ENCODE assay signal across 19 cellular contexts in the genomic region with DNA sequence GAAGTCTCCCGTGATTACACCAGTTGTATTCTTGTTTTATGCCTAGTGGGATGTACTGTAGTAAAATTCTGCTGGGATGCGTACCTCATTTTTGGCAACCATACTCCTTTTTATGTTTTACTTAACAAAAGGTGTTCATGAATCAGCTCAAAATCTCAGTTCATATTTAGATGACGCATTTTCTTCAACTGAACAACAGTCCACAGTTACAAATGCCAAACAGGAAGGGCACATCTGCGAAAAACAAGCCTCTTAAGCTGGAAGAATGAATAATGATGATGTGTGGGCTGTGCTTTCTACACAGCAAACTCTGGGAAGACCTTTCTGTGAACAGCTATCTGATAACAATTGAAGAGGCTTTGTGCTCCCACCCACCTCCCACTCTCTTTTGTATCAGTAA.
DNase-seq lines count a peak whose midpoint lies in the region; ATAC-seq, FAIRE-seq and TF ChIP-seq lines count a peak whose summit lies in the region.
"Had no signal": no experiment of that assay in that cellular context is flagged by ENCODE, and none has a peak within 500 bp of the region (broad histone marks: within the 10 kb centered on the region; RNA-seq: fewer than 3 reads in every experiment).

No MANE protein-coding gene starts in this region.

- in situ Hi-C loops in SK-MEL-5 (cut with HindIII; ENCODE audit: low pct_unique_long_range_greater_than_20kb, low sequenced_read_pairs), result no loop called here

- CTCF ChIA-PET in activated CD8-positive, alpha-beta T cell treated with anti-CD3 and anti-CD28 coated beads for 36 hours (lab: Charles Lee), result interaction anchor here (0.8 kb wide), 1 partner anchor 19 kb away, joined by 4 read pairs; no protein-coding TSS in a partner anchor
- CTCF ChIA-PET in T-cell (lab: Charles Lee), result interaction anchor here in 1 of 2 donors (1.2 kb wide), 1 partner anchor 18 kb away, joined by 4 read pairs; no protein-coding TSS in a partner anchor

- H3F3A ChIP-seq in neural progenitor cell (ENCODE audit: low read depth), result peaks cover 4% of the 10 kb centered on the region

- no peak for DNase-seq in H54 (ENCODE audit: insufficient read length, low spot score)
- DNase-seq in SK-MEL-5 (ENCODE audit: low read depth, low spot score), result peak; percentile 65
- DNase-seq in neural progenitor cell (ENCODE audit: low spot score), result peak; percentile 39
- no peak for DNase-seq in activated CD8-positive, alpha-beta T cell treated with anti-CD3 and anti-CD28 coated beads for 36 hours
- no peak for DNase-seq in NCI-H187 treated with DMSO at 0.1 percent for 48 hours (lab: John Stamatoyannopoulos, UW)
- no peak for DNase-seq in T-cell
- DNase-seq: activated CD4-positive, alpha-beta T cell treated with anti-CD3 and anti-CD28 coated beads, Interleukin-2, amount 50 U/mL, for 48 hours; activated T-cell treated with anti-CD3 and anti-CD28 coated beads, Interleukin-2, amount 50 U/mL, for 48 hours; adrenal gland; effector memory CD8-positive, alpha-beta T cell; NCI-H1092; NCI-H2107; NCI-H748 treated with DMSO at 0.1 percent for 48 hours; stimulated activated naive B cell treated with anti-CD40 and anti-IgM and Interleukin-4, amounts not matched to agents 10 μg/mL and 1 μg/mL and 100 μg/mL, for 72 hours; tibial artery had no signal

- FAIRE-seq in H54 (lab: Jason Lieb, UNC), result peak; percentile 52

- H3K27ac Mint-ChIP-seq in neural progenitor cell (no peak overlapping the region), T-cell (no peak overlapping the region)
- no peak overlapping the region for H3K27ac Mint-ChIP-seq in activated CD8-positive, alpha-beta T cell treated with anti-CD3 and anti-CD28 coated beads for 36 hours
- H3K27ac Mint-ChIP-seq: effector memory CD8-positive, alpha-beta T cell; stimulated activated naive B cell treated with anti-CD40 and anti-IgM and Interleukin-4, amounts not matched to agents 10 μg/mL and 1 μg/mL and 100 μg/mL, for 72 hours had no signal

- intact Hi-C loops in activated CD8-positive, alpha-beta T cell treated with anti-CD3 and anti-CD28 coated beads for 36 hours (cut with micrococcal nuclease), result no loop called here

- peak overlapping the region; percentile 62 for H3K4me2 ChIP-seq in neural progenitor cell

- H3K27ac ChIP-seq in neural progenitor cell, result no peak overlapping the region
- H3K27ac ChIP-seq: adrenal gland, gastroesophageal sphincter, tibial artery had no signal

- no peaks in the 10 kb centered on the region for H3K36me3 ChIP-seq in endocrine pancreas (ENCODE audit: control insufficient read depth, insufficient read depth, low read length)
- H3K36me3 ChIP-seq in neural progenitor cell, result no peaks in the 10 kb centered on the region
- H3K36me3 ChIP-seq: adrenal gland, gastroesophageal sphincter, tibial artery had no signal

- H3K9ac ChIP-seq in endocrine pancreas (ENCODE audit: control insufficient read depth, insufficient read depth, low read length) (no peak overlapping the region), neural progenitor cell (no peak overlapping the region)

- H3K9me3 ChIP-seq in endocrine pancreas (ENCODE audit: control insufficient read depth, low read length) (no peaks in the 10 kb centered on the region), neural progenitor cell (ENCODE audit: low read depth) (no peaks in the 10 kb centered on the region)
- H3K9me3 ChIP-seq: adrenal gland, gastroesophageal sphincter, tibial artery had no signal

- H3K79me2 ChIP-seq in neural progenitor cell (ENCODE audit: low read depth), result no peaks in the 10 kb centered on the region

- H3K4me3 ChIP-seq in endocrine pancreas (ENCODE audit: control insufficient read depth, insufficient read depth, low read length) (peak overlapping the region; percentile 10), neural progenitor cell (no peak overlapping the region)
- H3K4me3 ChIP-seq: adrenal gland, gastroesophageal sphincter, tibial artery had no signal

- H3K4me1 Mint-ChIP-seq in neural progenitor cell (peaks cover 14% of the 10 kb centered on the region), T-cell (peaks cover 4 to 7% (median 5%) of the 10 kb centered on the region in 3 donors)
- H3K4me1 Mint-ChIP-seq in activated CD8-positive, alpha-beta T cell treated with anti-CD3 and anti-CD28 coated beads for 36 hours (ENCODE audit: low read depth), result peaks cover 9% of the 10 kb centered on the region

- POLR2A ChIA-PET in activated CD8-positive, alpha-beta T cell treated with anti-CD3 and anti-CD28 coated beads for 36 hours (lab: Charles Lee), result no interaction called here
- POLR2A ChIA-PET in T-cell (lab: Charles Lee), result no interaction called here

- H3K4me3 Mint-ChIP-seq in neural progenitor cell (no peak overlapping the region), T-cell (no peak overlapping the region)
- H3K4me3 Mint-ChIP-seq in activated CD8-positive, alpha-beta T cell treated with anti-CD3 and anti-CD28 coated beads for 36 hours, result no peak overlapping the region
- H3K4me3 Mint-ChIP-seq: effector memory CD8-positive, alpha-beta T cell; stimulated activated naive B cell treated with anti-CD40 and anti-IgM and Interleukin-4, amounts not matched to agents 10 μg/mL and 1 μg/mL and 100 μg/mL, for 72 hours had no signal

- H3K4me1 ChIP-seq in endocrine pancreas (ENCODE audit: control insufficient read depth, insufficient read depth, low read length) (no peaks in the 10 kb centered on the region), neural progenitor cell (peaks cover 13% of the 10 kb centered on the region)
- H3K4me1 ChIP-seq: adrenal gland, gastroesophageal sphincter, tibial artery had no signal

- H3K27me3 ChIP-seq in endocrine pancreas (ENCODE audit: control insufficient read depth, insufficient read depth, low read length) (no peaks in the 10 kb centered on the region), neural progenitor cell (no peaks in the 10 kb centered on the region)

- peak overlapping the region; percentile 23 for H2AFZ ChIP-seq in neural progenitor cell (replicated peaks)

- H3K27me3 Mint-ChIP-seq in neural progenitor cell (ENCODE audit: insufficient read depth, low read depth) (peaks cover 3% of the 10 kb centered on the region), T-cell (peaks cover 45 to 47% of the 10 kb centered on the region in 2 donors)
- peaks cover 47% of the 10 kb centered on the region for H3K27me3 Mint-ChIP-seq in activated CD8-positive, alpha-beta T cell treated with anti-CD3 and anti-CD28 coated beads for 36 hours

- TF ChIP-seq POLR2A in H54 (IDR thresholded peaks at IDR 0.05; ENCODE audit: low read depth, low read length), result no peak

- H3K36me3 Mint-ChIP-seq in neural progenitor cell, result no peaks in the 10 kb centered on the region
- no peaks in the 10 kb centered on the region for H3K36me3 Mint-ChIP-seq in activated CD8-positive, alpha-beta T cell treated with anti-CD3 and anti-CD28 coated beads for 36 hours (ENCODE audit: low read depth)
- H3K36me3 Mint-ChIP-seq in T-cell, result no peaks in the 10 kb centered on the region
- H3K36me3 Mint-ChIP-seq: stimulated activated naive B cell treated with anti-CD40 and anti-IgM and Interleukin-4, amounts not matched to agents 10 μg/mL and 1 μg/mL and 100 μg/mL, for 72 hours had no signal

- TF ChIP-seq CTCF in neural progenitor cell (IDR thresholded peaks at IDR 0.05), result no peak
- TF ChIP-seq CTCF in activated CD8-positive, alpha-beta T cell treated with anti-CD3 and anti-CD28 coated beads for 36 hours (IDR thresholded peaks at IDR 0.05), result no peak

- ATAC-seq in activated CD8-positive, alpha-beta T cell treated with anti-CD3 and anti-CD28 coated beads for 36 hours, result no peak
- ATAC-seq in GM18519 (IDR thresholded peaks at IDR 0.05; ENCODE audit: low FRiP score, unreplicated experiment), result no peak
- no peak for ATAC-seq in T-cell (replicated peaks in 1 of 4)
- ATAC-seq: effector memory CD8-positive, alpha-beta T cell; gastroesophageal sphincter; Panc1; stimulated activated naive B cell treated with anti-CD40 and anti-IgM and Interleukin-4, amounts not matched to agents 10 μg/mL and 1 μg/mL and 100 μg/mL, for 72 hours had no signal

- H3K9me3 Mint-ChIP-seq in neural progenitor cell (no peaks in the 10 kb centered on the region), T-cell (no peaks in the 10 kb centered on the region)
- no peaks in the 10 kb centered on the region for H3K9me3 Mint-ChIP-seq in activated CD8-positive, alpha-beta T cell treated with anti-CD3 and anti-CD28 coated beads for 36 hours
- H3K9me3 Mint-ChIP-seq: effector memory CD8-positive, alpha-beta T cell; stimulated activated naive B cell treated with anti-CD40 and anti-IgM and Interleukin-4, amounts not matched to agents 10 μg/mL and 1 μg/mL and 100 μg/mL, for 72 hours had no signal

- H4K20me1 ChIP-seq in neural progenitor cell (ENCODE audit: low read depth), result no peaks in the 10 kb centered on the region

Comparison
In these comparisons a context has a peak if more than half of its experiments do, and no peak if none do; other contexts are left out.
1. DNase-seq: peak in SK-MEL-5 (single experiment) and neural progenitor cell (single experiment); none in H54 (single experiment), activated CD8-positive, alpha-beta T cell treated with anti-CD3 and anti-CD28 coated beads for 36 hours (single experiment), NCI-H187 treated with DMSO at 0.1 percent for 48 hours (single experiment) and T-cell (0 of 34).